In the genomic region with DNA sequence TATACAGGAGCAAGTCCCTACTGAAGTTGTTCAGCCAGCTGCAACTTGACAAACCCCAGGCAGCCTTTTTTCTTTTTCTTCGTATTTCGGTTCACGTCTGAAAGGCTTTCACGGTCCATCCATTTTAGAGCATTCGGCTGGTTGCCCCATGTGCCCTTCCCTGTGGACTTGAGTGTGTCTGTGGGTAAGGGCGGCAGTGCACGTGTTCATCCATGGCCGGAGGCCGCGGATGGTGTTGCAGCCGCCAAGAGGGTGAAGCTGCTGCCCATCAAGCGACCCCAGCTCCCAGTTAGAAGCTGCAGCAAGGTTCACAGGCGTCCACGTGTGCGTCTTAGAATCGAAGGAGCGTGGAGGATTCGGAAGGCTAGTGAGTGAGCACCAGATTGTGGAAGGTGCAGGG, we compare ENCODE assay signal across 23 cellular contexts. TPM values are rescaled to one million over a fixed set of nuclear protein-coding genes. Genes with fewer than 3 reads are reported as not detected.
DNase-seq lines count a peak whose midpoint lies in the region; ATAC-seq and TF ChIP-seq lines count a peak whose summit lies in the region.
"Had no signal": no experiment of that assay in that cellular context is flagged by ENCODE, and none has a peak within 500 bp of the region (broad histone marks: within the 10 kb centered on the region; RNA-seq: fewer than 3 reads in every experiment).

No MANE protein-coding gene starts in this region.

- H3K4me3 Mint-ChIP-seq in effector memory CD8-positive, alpha-beta T cell = no peak overlapping the region
- H3K4me3 Mint-ChIP-seq: CD14-positive monocyte; CD8-positive, alpha-beta memory T cell; IgD-negative memory B cell had no signal

- H2BK5ac ChIP-seq in mesenchymal stem cell (ENCODE audit: low read depth, low read length, poor library complexity, severe bottlenecking) = no peak overlapping the region

- H2BK12ac ChIP-seq in mesenchymal stem cell (ENCODE audit: low read length in 2 of 2) = no peak overlapping the region

- H3K4me3 ChIP-seq in heart right ventricle (no peak overlapping the region), mesenchymal stem cell (ENCODE audit: insufficient read depth in 1 of 2, low read depth in 1 of 2, low read length in 2 of 2) (no peak overlapping the region)
- H3K4me3 ChIP-seq: PC-9 had no signal

- intact Hi-C loops in cardiac septum (cut with DNase I) = no loop called here
- intact Hi-C loops in heart right ventricle (cut with DNase I) = loop anchor here in 1 of 10 donors (5.0 kb wide), 1 partner anchor 34 kb away; a partner anchor contains a TSS
- intact Hi-C loops in posterior vena cava (cut with DNase I) = no loop called here

- H3K27ac Mint-ChIP-seq in effector memory CD8-positive, alpha-beta T cell = peak overlapping the region; percentile 72 to 77
- H3K27ac Mint-ChIP-seq: CD8-positive, alpha-beta memory T cell; IgD-negative memory B cell had no signal

- no peak overlapping the region for H3K14ac ChIP-seq in mesenchymal stem cell (ENCODE audit: low read length in 2 of 2)

- TF ChIP-seq CTCF in heart right ventricle (IDR thresholded peaks at IDR 0.05) = no peak

- no peaks in the 10 kb centered on the region for H3K27me3 ChIP-seq in heart right ventricle
- H3K27me3 ChIP-seq in mesenchymal stem cell (ENCODE audit: control insufficient read depth in 1 of 2, insufficient read depth in 1 of 2, low read length in 2 of 2) = no peaks in the 10 kb centered on the region

- no peak overlapping the region for H3K4ac ChIP-seq in mesenchymal stem cell (ENCODE audit: low read depth in 1 of 2, low read length in 2 of 2)

- H3K18ac ChIP-seq in mesenchymal stem cell (ENCODE audit: low read depth in 1 of 2, low read length in 2 of 2) = no peak overlapping the region

- no peaks in the 10 kb centered on the region for H3K9me3 Mint-ChIP-seq in effector memory CD8-positive, alpha-beta T cell
- H3K9me3 Mint-ChIP-seq: CD8-positive, alpha-beta memory T cell; IgD-negative memory B cell had no signal

- H2AFZ ChIP-seq in mesenchymal stem cell (ENCODE audit: low read depth, low read length) = no peak overlapping the region
- H2AFZ ChIP-seq: PC-9 had no signal

- no peak overlapping the region for H3K23ac ChIP-seq in mesenchymal stem cell (ENCODE audit: low read length in 2 of 2)

- H3K4me2 ChIP-seq in mesenchymal stem cell (ENCODE audit: low read length, poor library complexity, severe bottlenecking) = no peak overlapping the region
- H3K4me2 ChIP-seq: KMS-11, PC-9 had no signal

- WGBS in heart right ventricle, 2 donors = 96% methylated on average over 18 of the region's 18 CpGs
- WGBS in mesenchymal stem cell = 98% methylated on average over 18 of the region's 18 CpGs

- H4K8ac ChIP-seq in mesenchymal stem cell (ENCODE audit: low read length) = no peak overlapping the region

- H3K36me3 ChIP-seq in heart right ventricle (peaks cover 0 to 78% (median 29%) of the 10 kb centered on the region in 9 donors), mesenchymal stem cell (ENCODE audit: control insufficient read depth in 1 of 2, insufficient read depth in 2 of 2, low read depth in 1 of 2, low read length in 2 of 2) (peaks cover 47 to 56% of the 10 kb centered on the region in 2 experiments)

- H3K36me3 Mint-ChIP-seq in effector memory CD8-positive, alpha-beta T cell (ENCODE audit: insufficient read depth) = peaks cover 53% of the 10 kb centered on the region
- H3K36me3 Mint-ChIP-seq: IgD-negative memory B cell had no signal

- no peaks in the 10 kb centered on the region for H3K27me3 Mint-ChIP-seq in effector memory CD8-positive, alpha-beta T cell
- H3K27me3 Mint-ChIP-seq: CD8-positive, alpha-beta memory T cell; IgD-negative memory B cell had no signal

- H2AK5ac ChIP-seq in mesenchymal stem cell (ENCODE audit: low read length, severe bottlenecking) = no peak overlapping the region

- H2BK15ac ChIP-seq in mesenchymal stem cell (ENCODE audit: low read depth, poor library complexity, severe bottlenecking) = no peak overlapping the region

- peak; percentile 55 for DNase-seq in cardiac septum (ENCODE audit: low spot score)
- no peak for DNase-seq in heart right ventricle
- DNase-seq in effector memory CD8-positive, alpha-beta T cell = no peak
- peak; percentile 60 for DNase-seq in posterior vena cava (ENCODE audit: low spot score)
- DNase-seq in NCI-H2029 treated with DMSO at 0.1 percent for 48 hours (lab: John Stamatoyannopoulos, UW) = no peak
- no peak for DNase-seq in stimulated activated CD4-positive, alpha-beta T cell treated with anti-CD3 and anti-CD28 coated beads, Interleukin-4, amount 100 ng/mL, for 24 hours
- DNase-seq in mesenchymal stem cell = no peak
- DNase-seq: CD8-positive, alpha-beta memory T cell; DMS79 treated with DMSO at 0.1 percent for 48 hours; GF-D8; MM.1S; NCI-H1048; NCI-H1417; NCI-H1694; NCI-H2081; NCI-H2227 treated with DMSO at 0.1 percent for 48 hours; NCI-H526 treated with DMSO at 0.1 percent for 48 hours; PC-9; Right ventricle myocardium superior had no signal

- H3K4me1 ChIP-seq in heart right ventricle = peaks cover 0 to 52% (median 32%) of the 10 kb centered on the region in 9 donors
- H3K4me1 ChIP-seq in mesenchymal stem cell (ENCODE audit: control insufficient read depth, insufficient read depth, low read depth, low read length) = peaks cover 11% of the 10 kb centered on the region

- no peak overlapping the region for H4K91ac ChIP-seq in mesenchymal stem cell (ENCODE audit: low read length)

- no peak overlapping the region for H3K9ac ChIP-seq in mesenchymal stem cell (ENCODE audit: low read length)
- H3K9ac ChIP-seq: KMS-11 had no signal

- H3K4me1 Mint-ChIP-seq in effector memory CD8-positive, alpha-beta T cell (ENCODE audit: low read depth in 2 of 2) = peaks cover 7 to 13% of the 10 kb centered on the region in 2 donors
- H3K4me1 Mint-ChIP-seq: CD14-positive monocyte had no signal

- ATAC-seq in heart right ventricle = no peak
- no peak for ATAC-seq in effector memory CD8-positive, alpha-beta T cell (replicated peaks)

- no peak overlapping the region for H2BK120ac ChIP-seq in mesenchymal stem cell (ENCODE audit: low read depth, low read length)

- peaks cover 43% of the 10 kb centered on the region for H3K79me1 ChIP-seq in mesenchymal stem cell (replicated peaks; ENCODE audit: low read length, poor library complexity, severe bottlenecking)

- H3K9me3 ChIP-seq in heart right ventricle (no peaks in the 10 kb centered on the region), mesenchymal stem cell (ENCODE audit: control insufficient read depth, low read length) (no peaks in the 10 kb centered on the region)

- no peak overlapping the region for H3K27ac ChIP-seq in heart right ventricle
- H3K27ac ChIP-seq in mesenchymal stem cell (ENCODE audit: low read length, poor library complexity, severe bottlenecking) = no peak overlapping the region
- H3K27ac ChIP-seq: HL-60, KMS-11, PC-9 had no signal

RNA-seq across cellular contexts. Expression of a gene that starts 35.9 kb away (rescaled TPM):
- total RNA-seq in cardiac septum (35.3 TPM), heart right ventricle (10 to 100 TPM; 26.8 to 46.5 (median 35.1) TPM), posterior vena cava (10 to 100 TPM; 23.5 to 23.7 TPM)
- polyA plus RNA-seq in heart right ventricle = 10 to 100 TPM; 32.5 to 45.9 TPM
- 29.1 TPM for polyA plus RNA-seq in mesenchymal stem cell (2013, experiment 1 of 2)
- polyA plus RNA-seq in mesenchymal stem cell (2013, experiment 2 of 2) = 31.7 TPM

RNA-seq across cellular contexts. Expression of a gene that starts 45.0 kb away (rescaled TPM):
- 112 TPM for total RNA-seq in cardiac septum
- total RNA-seq in heart right ventricle = 100 to 1,000 TPM; 111 to 211 (median 159) TPM
- polyA plus RNA-seq in heart right ventricle = 10 to 100 TPM; 34.6 to 80.5 TPM
- 10 to 100 TPM; 20.1 to 26.8 TPM for total RNA-seq in posterior vena cava
- 30.5 TPM for polyA plus RNA-seq in mesenchymal stem cell (2013, experiment 1 of 2)
- polyA plus RNA-seq in mesenchymal stem cell (2013, experiment 2 of 2) = 31.1 TPM

Comparison
In these comparisons a context has a peak if more than half of its experiments do, and no peak if none do; other contexts are left out.
1. DNase-seq: peak in cardiac septum (single experiment) and posterior vena cava (single experiment); none in heart right ventricle (0 of 2), effector memory CD8-positive, alpha-beta T cell (0 of 3), NCI-H2029 treated with DMSO at 0.1 percent for 48 hours (single experiment), stimulated activated CD4-positive, alpha-beta T cell treated with anti-CD3 and anti-CD28 coated beads, Interleukin-4, amount 100 ng/mL, for 24 hours (single experiment) and mesenchymal stem cell (single experiment).